39 cellular contexts compared by ENCODE assay signal in the genomic region with DNA sequence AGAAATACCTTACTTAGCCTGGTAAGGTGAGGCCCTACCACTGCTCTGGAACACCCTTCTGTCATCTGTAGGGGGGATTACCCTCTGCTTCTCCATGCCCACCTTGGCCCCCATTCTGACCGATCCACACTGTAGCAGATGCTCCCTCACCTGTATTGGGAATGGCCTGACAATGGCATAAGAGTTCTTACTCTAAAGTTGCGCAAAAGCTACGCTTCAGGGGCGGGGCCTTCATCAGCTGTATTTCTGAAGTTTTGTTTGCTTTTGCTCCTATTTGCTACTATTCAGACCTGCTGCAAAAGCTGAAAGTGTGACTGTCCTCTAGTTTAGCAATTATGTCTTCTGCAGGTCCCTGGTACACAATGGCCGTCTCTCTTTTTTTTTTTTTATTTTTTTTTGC.
"Had no signal": no experiment of that assay in that cellular context is flagged by ENCODE, and none has a peak within 500 bp of the region (broad histone marks: within the 10 kb centered on the region; RNA-seq: fewer than 3 reads in every experiment).

No MANE protein-coding gene starts in this region.

- FAIRE-seq: astrocyte had no signal

- H3K27me3 Mint-ChIP-seq: activated naive CD4-positive, alpha-beta T cell treated with anti-CD3 and anti-CD28 coated beads, Interleukin-2, amount 50 U/mL, for 24 hours; activated naive CD8-positive, alpha-beta T cell; activated naive CD8-positive, alpha-beta T cell treated with anti-CD3 and anti-CD28 coated beads, Interleukin-2, amount 50 U/mL, for 24 hours had no signal

- DNase-seq: activated effector memory CD4-positive, alpha-beta T cell treated with anti-CD3 and anti-CD28 coated beads, Interleukin-2, amount 50 U/mL, for 16 hours; activated effector memory CD4-positive, alpha-beta T cell treated with Interleukin-2 at 50 U/mL for 16 hours; activated gamma-delta T cell; activated gamma-delta T cell treated with Interleukin-2 at 50 U/mL for 16 hours; activated naive CD4-positive, alpha-beta T cell; activated naive CD4-positive, alpha-beta T cell treated with anti-CD3 and anti-CD28 coated beads for 36 hours; activated naive CD4-positive, alpha-beta T cell treated with anti-CD3 and anti-CD28 coated beads, Interleukin-2, amount 10 ng/mL, durations not matched to agents 7 days and 5 days; activated naive CD4-positive, alpha-beta T cell treated with anti-CD3 and anti-CD28 coated beads, Interleukin-2, amount 50 U/mL, for 16 hours; activated naive CD4-positive, alpha-beta T cell treated with Interleukin-2 at 50 U/mL for 16 hours; activated naive CD8-positive, alpha-beta T cell treated with anti-CD3 and anti-CD28 coated beads for 36 hours; activated naive CD8-positive, alpha-beta T cell treated with anti-CD3 and anti-CD28 coated beads, Interleukin-2, amount 10 ng/mL, durations not matched to agents 7 days and 5 days; activated naive CD8-positive, alpha-beta T cell treated with anti-CD3 and anti-CD28 coated beads, Interleukin-2, amount 50 U/mL, for 24 hours; activated T-cell treated with anti-CD3 and anti-CD28 coated beads for 4 hours; activated T-cell treated with anti-CD3 and anti-CD28 coated beads, Interleukin-2, amount 50 U/mL, for 1 hour; activated T-cell treated with anti-CD3 and anti-CD28 coated beads, Interleukin-2, amount 50 U/mL, for 24 hours; activated T-cell treated with anti-CD3 and anti-CD28 coated beads, Interleukin-2, amount 50 U/mL, for 4 hours; activated T-cell treated with anti-CD3 and anti-CD28 coated beads, Interleukin-2, amount 50 U/mL, for 48 hours; activated T-cell treated with anti-CD3 and anti-CD28 coated beads, Interleukin-2, amount 50 U/mL, for 72 hours; adrenal gland; amniotic stem cell; amygdala; anterior cingulate cortex; aorta; body of pancreas; brain microvascular endothelial cell; caudate nucleus; central memory CD4-positive, alpha-beta T cell; cerebellar nuclear complex had no signal

- H3K27ac ChIP-seq: adrenal gland, ascending aorta, body of pancreas, brain microvascular endothelial cell, breast epithelium, cardiac muscle cell had no signal

- ATAC-seq: activated naive CD4-positive, alpha-beta T cell treated with anti-CD3 and anti-CD28 coated beads, Interleukin-2, amount 50 U/mL, for 72 hours; activated naive CD8-positive, alpha-beta T cell treated with anti-CD3 and anti-CD28 coated beads, Interleukin-2, amount 50 U/mL, for 24 hours; activated T-cell treated with anti-CD3 and anti-CD28 coated beads, Interleukin-2, amount 50 U/mL, for 4 hours; activated T-cell treated with anti-CD3 and anti-CD28 coated beads, Interleukin-2, amount 50 U/mL, for 72 hours; body of pancreas had no signal

- H3K9me3 ChIP-seq: adrenal gland, ascending aorta, body of pancreas, breast epithelium had no signal

- H3K4me1 ChIP-seq: adrenal gland, ascending aorta, breast epithelium had no signal

- H3K36me3 Mint-ChIP-seq: activated naive CD4-positive, alpha-beta T cell treated with anti-CD3 and anti-CD28 coated beads, Interleukin-2, amount 10 ng/mL, durations not matched to agents 7 days and 5 days; activated naive CD4-positive, alpha-beta T cell treated with anti-CD3 and anti-CD28 coated beads, Interleukin-2, amount 50 U/mL, for 24 hours; activated naive CD4-positive, alpha-beta T cell treated with anti-CD3 and anti-CD28 coated beads, Interleukin-2, amount 50 U/mL, for 72 hours; activated naive CD8-positive, alpha-beta T cell; activated naive CD8-positive, alpha-beta T cell treated with anti-CD3 and anti-CD28 coated beads for 36 hours; activated naive CD8-positive, alpha-beta T cell treated with anti-CD3 and anti-CD28 coated beads, Interleukin-2, amount 10 ng/mL, durations not matched to agents 7 days and 5 days; brain had no signal

- H3K4me3 Mint-ChIP-seq: activated naive CD4-positive, alpha-beta T cell treated with anti-CD3 and anti-CD28 coated beads for 36 hours; activated naive CD4-positive, alpha-beta T cell treated with anti-CD3 and anti-CD28 coated beads, Interleukin-2, amount 10 ng/mL, durations not matched to agents 7 days and 5 days; activated naive CD4-positive, alpha-beta T cell treated with anti-CD3 and anti-CD28 coated beads, Interleukin-2, amount 50 U/mL, for 24 hours; activated naive CD8-positive, alpha-beta T cell; activated naive CD8-positive, alpha-beta T cell treated with anti-CD3 and anti-CD28 coated beads for 36 hours; activated naive CD8-positive, alpha-beta T cell treated with anti-CD3 and anti-CD28 coated beads, Interleukin-2, amount 10 ng/mL, durations not matched to agents 7 days and 5 days; activated naive CD8-positive, alpha-beta T cell treated with anti-CD3 and anti-CD28 coated beads, Interleukin-2, amount 50 U/mL, for 24 hours; activated T-cell treated with anti-CD3 and anti-CD28 coated beads, Interleukin-2, amount 50 U/mL, for 24 hours; activated T-cell treated with anti-CD3 and anti-CD28 coated beads, Interleukin-2, amount 50 U/mL, for 4 hours; activated T-cell treated with anti-CD3 and anti-CD28 coated beads, Interleukin-2, amount 50 U/mL, for 72 hours; activated T-helper 1 cell treated with anti-CD3 and anti-CD28 coated beads, Interleukin-12 subunit alpha, Interleukin-12 subunit beta, Interleukin-2, Interleukin-4 antibody, amounts not matched to agents 30 ng/mL and 10 ng/mL and 1 ng/mL, durations not matched to agents 14 hours and 24 hours and 36 hours; brain; central memory CD8-positive, alpha-beta T cell had no signal

- H3K4me3 ChIP-seq: adrenal gland, ascending aorta, body of pancreas, breast epithelium, cardiac muscle cell had no signal

- H3K36me3 ChIP-seq: adrenal gland, ascending aorta, brain microvascular endothelial cell, breast epithelium, cardiac muscle cell had no signal

- H3K27ac Mint-ChIP-seq: activated naive CD4-positive, alpha-beta T cell treated with anti-CD3 and anti-CD28 coated beads for 36 hours; activated naive CD4-positive, alpha-beta T cell treated with anti-CD3 and anti-CD28 coated beads, Interleukin-2, amount 10 ng/mL, durations not matched to agents 7 days and 5 days; activated naive CD4-positive, alpha-beta T cell treated with anti-CD3 and anti-CD28 coated beads, Interleukin-2, amount 50 U/mL, for 24 hours; activated naive CD4-positive, alpha-beta T cell treated with anti-CD3 and anti-CD28 coated beads, Interleukin-2, amount 50 U/mL, for 72 hours; activated naive CD8-positive, alpha-beta T cell; activated naive CD8-positive, alpha-beta T cell treated with anti-CD3 and anti-CD28 coated beads for 36 hours; activated naive CD8-positive, alpha-beta T cell treated with anti-CD3 and anti-CD28 coated beads, Interleukin-2, amount 10 ng/mL, durations not matched to agents 7 days and 5 days; activated naive CD8-positive, alpha-beta T cell treated with anti-CD3 and anti-CD28 coated beads, Interleukin-2, amount 50 U/mL, for 24 hours; activated T-cell treated with anti-CD3 and anti-CD28 coated beads, Interleukin-2, amount 50 U/mL, for 24 hours; activated T-cell treated with anti-CD3 and anti-CD28 coated beads, Interleukin-2, amount 50 U/mL, for 72 hours; activated T-helper 1 cell treated with anti-CD3 and anti-CD28 coated beads, Interleukin-12 subunit alpha, Interleukin-12 subunit beta, Interleukin-2, Interleukin-4 antibody, amounts not matched to agents 30 ng/mL and 10 ng/mL and 1 ng/mL, durations not matched to agents 14 hours and 24 hours and 36 hours; activated T-helper 2 cell treated with anti-CD3 and anti-CD28 coated beads, Interferon-gamma antibody, Interleukin-2, Interleukin-4, amounts not matched to agents 10 μg/mL and 5 μg/mL and 100 μg/mL, durations not matched to agents 14 hours and 24 hours and 36 hours; brain had no signal

- H3K9me3 Mint-ChIP-seq: activated naive CD4-positive, alpha-beta T cell treated with anti-CD3 and anti-CD28 coated beads for 36 hours; activated naive CD4-positive, alpha-beta T cell treated with anti-CD3 and anti-CD28 coated beads, Interleukin-2, amount 10 ng/mL, durations not matched to agents 7 days and 5 days; activated naive CD4-positive, alpha-beta T cell treated with anti-CD3 and anti-CD28 coated beads, Interleukin-2, amount 50 U/mL, for 24 hours; activated naive CD8-positive, alpha-beta T cell treated with anti-CD3 and anti-CD28 coated beads for 36 hours; activated naive CD8-positive, alpha-beta T cell treated with anti-CD3 and anti-CD28 coated beads, Interleukin-2, amount 50 U/mL, for 24 hours; activated T-cell treated with anti-CD3 and anti-CD28 coated beads, Interleukin-2, amount 50 U/mL, for 24 hours; activated T-cell treated with anti-CD3 and anti-CD28 coated beads, Interleukin-2, amount 50 U/mL, for 4 hours; activated T-cell treated with anti-CD3 and anti-CD28 coated beads, Interleukin-2, amount 50 U/mL, for 72 hours; activated T-helper 1 cell treated with anti-CD3 and anti-CD28 coated beads, Interleukin-12 subunit alpha, Interleukin-12 subunit beta, Interleukin-2, Interleukin-4 antibody, amounts not matched to agents 30 ng/mL and 10 ng/mL and 1 ng/mL, durations not matched to agents 14 hours and 24 hours and 36 hours; activated T-helper 2 cell treated with anti-CD3 and anti-CD28 coated beads, Interferon-gamma antibody, Interleukin-2, Interleukin-4, amounts not matched to agents 10 μg/mL and 5 μg/mL and 100 μg/mL, durations not matched to agents 14 hours and 24 hours and 36 hours; central memory CD8-positive, alpha-beta T cell had no signal

- H3K27me3 ChIP-seq: ascending aorta, body of pancreas, brain microvascular endothelial cell, breast epithelium, cardiac muscle cell had no signal

- H3K4me1 Mint-ChIP-seq: activated naive CD4-positive, alpha-beta T cell treated with anti-CD3 and anti-CD28 coated beads, Interleukin-2, amount 10 ng/mL, durations not matched to agents 7 days and 5 days; activated naive CD4-positive, alpha-beta T cell treated with anti-CD3 and anti-CD28 coated beads, Interleukin-2, amount 50 U/mL, for 24 hours; central memory CD8-positive, alpha-beta T cell had no signal
